In genomic region chr3:145678401-145678800, GRCh38 we compare ENCODE assay signal across 20 cellular contexts.
DNase-seq lines count a peak whose midpoint lies in the region; ATAC-seq lines count a peak whose summit lies in the region.
"Had no signal": no experiment of that assay in that cellular context is flagged by ENCODE, and none has a peak within 500 bp of the region (broad histone marks: within the 10 kb centered on the region; RNA-seq: fewer than 3 reads in every experiment).

No MANE protein-coding gene starts in this region.

- DNase-seq in HS-5 (ENCODE audit: low read depth): peak; percentile 23
- DNase-seq in adipocyte (ENCODE audit: low read depth): peak; percentile 70
- peak; percentile 41 for DNase-seq in fibroblast of the conjunctiva (ENCODE audit: low read depth)
- peak; percentile 48 for DNase-seq in skeletal muscle cell (ENCODE audit: low read depth)
- DNase-seq in activated CD4-positive, alpha-beta T cell treated with anti-CD3 and anti-CD28 coated beads, Interleukin-2, amount 50 U/mL, for 1 hour: no peak
- DNase-seq: activated CD4-positive, alpha-beta T cell treated with anti-CD3 and anti-CD28 coated beads for 4 hours; activated naive CD8-positive, alpha-beta T cell treated with anti-CD3 and anti-CD28 coated beads for 36 hours; body of pancreas; CD8-positive, alpha-beta T cell; cortex of kidney; left cardiac atrium; NCI-H69; Right ventricle myocardium superior; stimulated activated CD4-positive, alpha-beta T cell treated with anti-CD3 and anti-CD28 coated beads, Interleukin-2, amount 100 ng/mL, for 48 hours; stimulated activated naive CD8-positive, alpha-beta T cell treated with anti-CD3 and anti-CD28 coated beads, Interleukin-15, Interleukin-2, amounts not matched to agents 100 U/mL and 50 U/mL, for 24 hours; tibial artery had no signal

- H3K4me1 ChIP-seq in adipocyte (ENCODE audit: control insufficient read depth, insufficient read depth, low read length): no peaks in the 10 kb centered on the region
- H3K4me1 ChIP-seq: body of pancreas, tibial artery had no signal

- no peaks in the 10 kb centered on the region for H3K27me3 ChIP-seq in adipocyte (replicated peaks; ENCODE audit: control insufficient read depth, insufficient read depth, low read length)
- H3K27me3 ChIP-seq: body of pancreas, tibial artery had no signal

- H3K9me3 ChIP-seq in adipocyte (ENCODE audit: control insufficient read depth, low read length): no peaks in the 10 kb centered on the region
- H3K9me3 ChIP-seq: body of pancreas, tibial artery had no signal

- no peak overlapping the region for H3K9ac ChIP-seq in adipocyte (ENCODE audit: low read length)

- no peak for ATAC-seq in GM18873 (IDR thresholded peaks at IDR 0.05; ENCODE audit: low FRiP score, unreplicated experiment)
- ATAC-seq in GM21786 (IDR thresholded peaks at IDR 0.05; ENCODE audit: unreplicated experiment): no peak
- ATAC-seq: body of pancreas; CD8-positive, alpha-beta T cell; left cardiac atrium; natural killer cell treated with Interleukin-12 subunit alpha and Interleukin-12 subunit beta and Interleukin-15 and Interleukin-18, amount 100 ng/mL, for 72 hours; stimulated activated naive CD8-positive, alpha-beta T cell treated with anti-CD3 and anti-CD28 coated beads, Interleukin-15, Interleukin-2, amounts not matched to agents 100 U/mL and 50 U/mL, for 24 hours had no signal

- H3K4me3 ChIP-seq in adipocyte (ENCODE audit: low read length) (no peak overlapping the region), skeletal muscle cell (ENCODE audit: low read depth, low read length) (no peak overlapping the region)
- H3K4me3 ChIP-seq: body of pancreas, skin epidermis, tibial artery had no signal

- no peaks in the 10 kb centered on the region for H3K36me3 ChIP-seq in adipocyte (ENCODE audit: control insufficient read depth, insufficient read depth, low read length, severe bottlenecking)
- H3K36me3 ChIP-seq: tibial artery had no signal
